ENCODE assay signal across 21 cellular contexts in the genomic region with DNA sequence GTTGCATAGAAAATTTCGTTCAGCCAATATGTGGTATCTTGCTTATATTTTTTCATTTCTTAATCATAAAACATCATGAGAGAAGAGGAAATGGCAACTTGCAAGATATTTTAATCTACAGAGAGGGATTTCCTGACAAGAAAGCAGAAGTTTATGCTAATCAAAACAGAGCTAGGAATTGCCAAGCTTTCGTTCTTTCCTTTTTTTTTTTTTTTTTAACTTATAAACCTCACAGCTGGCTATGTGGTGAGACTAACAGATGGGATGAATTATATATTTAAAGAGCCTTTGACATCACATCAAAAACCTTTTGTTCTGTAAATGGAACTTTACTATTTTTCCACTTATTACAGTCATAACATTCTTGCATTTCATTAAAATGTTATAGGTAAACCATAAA.
A peak's percentile ranks its signal among the peaks of the same experiment; 100 is the strongest.
DNase-seq lines count a peak whose midpoint lies in the region; ATAC-seq and TF ChIP-seq lines count a peak whose summit lies in the region.
"Had no signal": no experiment of that assay in that cellular context is flagged by ENCODE, and none has a peak within 500 bp of the region (broad histone marks: within the 10 kb centered on the region; RNA-seq: fewer than 3 reads in every experiment).

No MANE protein-coding gene starts in this region.

- H3K9me3 ChIP-seq in adipocyte (ENCODE audit: control insufficient read depth, low read length) = no peaks in the 10 kb centered on the region
- H3K9me3 ChIP-seq in GM23248 (ENCODE audit: low read depth) = no peaks in the 10 kb centered on the region
- no peaks in the 10 kb centered on the region for H3K9me3 ChIP-seq in WERI-Rb-1 (ENCODE audit: severe bottlenecking)
- no peaks in the 10 kb centered on the region for H3K9me3 ChIP-seq in heart right ventricle
- H3K9me3 ChIP-seq: heart left ventricle had no signal

- H3K36me3 ChIP-seq in adipocyte (ENCODE audit: control insufficient read depth, insufficient read depth, low read length, severe bottlenecking) = no peaks in the 10 kb centered on the region
- H3K36me3 ChIP-seq in GM23248 (ENCODE audit: low read depth) = no peaks in the 10 kb centered on the region
- no peaks in the 10 kb centered on the region for H3K36me3 ChIP-seq in WERI-Rb-1
- no peaks in the 10 kb centered on the region for H3K36me3 ChIP-seq in heart right ventricle
- no peaks in the 10 kb centered on the region for H3K36me3 ChIP-seq in mesendoderm (ENCODE audit: control insufficient read depth, insufficient read depth, low read length)
- H3K36me3 ChIP-seq: heart left ventricle had no signal

- no peak overlapping the region for H2BK5ac ChIP-seq in mesendoderm (ENCODE audit: low read length)

- H3F3A ChIP-seq in GM23248 (ENCODE audit: insufficient read depth) = no peaks in the 10 kb centered on the region

- H2BK15ac ChIP-seq in mesendoderm (replicated peaks; ENCODE audit: low read depth) = no peak overlapping the region

- in situ Hi-C loops in GM23248 (cut with MboI) = no loop called here

- H3K79me1 ChIP-seq in mesendoderm (ENCODE audit: low read length) = no peaks in the 10 kb centered on the region

- H3K27ac ChIP-seq in GM23248 = no peak overlapping the region
- H3K27ac ChIP-seq in WERI-Rb-1 = no peak overlapping the region
- H3K27ac ChIP-seq in heart right ventricle = no peak overlapping the region
- no peak overlapping the region for H3K27ac ChIP-seq in mesendoderm (ENCODE audit: low read depth, low read length)
- H3K27ac ChIP-seq: heart left ventricle, KMS-11, RWPE1 had no signal

- H3K9ac ChIP-seq in adipocyte (ENCODE audit: low read length) = no peak overlapping the region
- H3K9ac ChIP-seq in GM23248 = no peak overlapping the region
- H3K9ac ChIP-seq in mesendoderm (ENCODE audit: low read length) = no peak overlapping the region
- H3K9ac ChIP-seq: KMS-11 had no signal

- no peaks in the 10 kb centered on the region for H4K20me1 ChIP-seq in GM23248 (ENCODE audit: insufficient read depth)

- TF ChIP-seq CTCF in WERI-Rb-1 (IDR thresholded peaks at IDR 0.05; ENCODE audit: low read depth, low read length) (no peak), heart right ventricle (IDR thresholded peaks at IDR 0.05) (no peak)

- H3K23ac ChIP-seq in mesendoderm (ENCODE audit: low read length) = no peak overlapping the region

- H3K56ac ChIP-seq in mesendoderm (ENCODE audit: low read length) = no peak overlapping the region

- no peak overlapping the region for H2AFZ ChIP-seq in GM23248

- H3K4me3 ChIP-seq in adipocyte (ENCODE audit: low read length) = no peak overlapping the region
- no peak overlapping the region for H3K4me3 ChIP-seq in GM23248
- H3K4me3 ChIP-seq in WERI-Rb-1 (ENCODE audit: low read depth, low read length) = no peak overlapping the region
- no peak overlapping the region for H3K4me3 ChIP-seq in heart right ventricle
- H3K4me3 ChIP-seq in mesendoderm (ENCODE audit: low read length) = no peak overlapping the region
- H3K4me3 ChIP-seq: heart left ventricle, lung had no signal

- no peak overlapping the region for H2AK5ac ChIP-seq in mesendoderm (ENCODE audit: low read length)

- H2BK120ac ChIP-seq in mesendoderm (ENCODE audit: low read depth, low read length) = no peak overlapping the region

- DNase-seq in GDM1 (lab: John Stamatoyannopoulos, UW) (peak; percentile 46), NCI-H2171 treated with DMSO at 0.1 percent for 48 hours (lab: John Stamatoyannopoulos, UW) (peak; percentile 65), adipocyte (ENCODE audit: low read depth) (peak; percentile 71), myocyte (ENCODE audit: low read depth) (peak; percentile 23), GM23248 (no peak), WERI-Rb-1 (no peak), heart right ventricle (no peak), mesendoderm (no peak)
- DNase-seq: activated CD4-positive, alpha-beta T cell treated with anti-CD3 and anti-CD28 coated beads, Interleukin-2, amount 10 ng/mL, durations not matched to agents 7 days and 5 days; activated gamma-delta T cell treated with Interleukin-2 at 50 U/mL for 16 hours; central memory CD4-positive, alpha-beta T cell; effector memory CD4-positive, alpha-beta T cell; heart left ventricle; kidney; NCI-H1417 treated with DMSO at 0.1 percent for 48 hours; right cardiac atrium; stimulated activated naive CD4-positive, alpha-beta T cell; SW 1271 had no signal

- H3K4ac ChIP-seq in mesendoderm (ENCODE audit: low read depth, low read length) = no peak overlapping the region

- H3K18ac ChIP-seq in mesendoderm (ENCODE audit: low read length) = no peak overlapping the region

- no peaks in the 10 kb centered on the region for H3K9me2 ChIP-seq in GM23248 (ENCODE audit: insufficient read depth)

- 0 to 1% methylated on average over 2 of the region's 2 CpGs for WGBS in GM23248 (ENCODE audit: low coverage in 1 of 2, low lambda C conversion rate in 2 of 2, missing lambda C conversion rate in 2 of 2), 2 experiments
- WGBS in heart right ventricle, 2 donors = 38 to 43% methylated on average over 2 of the region's 2 CpGs
- WGBS in mesendoderm (ENCODE audit: extremely low coverage, insufficient coverage, low lambda C conversion rate) = no CpG with 5 or more reads among the region's 2 CpGs

- intact Hi-C loops in heart right ventricle (cut with DNase I) = no loop called here

- H4K8ac ChIP-seq in mesendoderm (ENCODE audit: low read depth, low read length) = no peak overlapping the region

- H3K27me3 ChIP-seq in adipocyte (replicated peaks; ENCODE audit: control insufficient read depth, insufficient read depth, low read length) (no peaks in the 10 kb centered on the region), GM23248 (replicated peaks; ENCODE audit: insufficient read depth) (no peaks in the 10 kb centered on the region), WERI-Rb-1 (ENCODE audit: insufficient read depth, low read depth, severe bottlenecking) (no peaks in the 10 kb centered on the region), heart right ventricle (no peaks in the 10 kb centered on the region), mesendoderm (ENCODE audit: insufficient read depth, low read length, poor library complexity) (no peaks in the 10 kb centered on the region)
- H3K27me3 ChIP-seq: heart left ventricle had no signal

- H3K4me1 ChIP-seq in adipocyte (ENCODE audit: control insufficient read depth, insufficient read depth, low read length) (peaks cover 4% of the 10 kb centered on the region), GM23248 (ENCODE audit: insufficient read depth) (no peaks in the 10 kb centered on the region), heart right ventricle (no peaks in the 10 kb centered on the region), mesendoderm (ENCODE audit: control insufficient read depth, low read depth, low read length) (no peaks in the 10 kb centered on the region)
- H3K4me1 ChIP-seq: heart left ventricle had no signal

- no peaks in the 10 kb centered on the region for H3K79me2 ChIP-seq in GM23248 (ENCODE audit: insufficient read depth)
- no peaks in the 10 kb centered on the region for H3K79me2 ChIP-seq in mesendoderm (ENCODE audit: control insufficient read depth, insufficient read depth, low read length)

- no peak for ATAC-seq in heart right ventricle
- ATAC-seq: heart left ventricle, right cardiac atrium had no signal

- no peak overlapping the region for H4K5ac ChIP-seq in mesendoderm (ENCODE audit: low read length)

- no peak overlapping the region for H3K4me2 ChIP-seq in GM23248 (ENCODE audit: unreplicated experiment)
- H3K4me2 ChIP-seq in mesendoderm (ENCODE audit: low read length) = no peak overlapping the region
- H3K4me2 ChIP-seq: KMS-11 had no signal

Comparison
In these comparisons a context has a peak if more than half of its experiments do, and no peak if none do; other contexts are left out.
1. DNase-seq: peak in GDM1 (single experiment), NCI-H2171 treated with DMSO at 0.1 percent for 48 hours (single experiment), adipocyte (single experiment) and myocyte (single experiment); none in GM23248 (single experiment), WERI-Rb-1 (single experiment), heart right ventricle (0 of 2) and mesendoderm (single experiment).